Comparison of ENCODE assay signal across 8 cellular contexts in the genomic region with DNA sequence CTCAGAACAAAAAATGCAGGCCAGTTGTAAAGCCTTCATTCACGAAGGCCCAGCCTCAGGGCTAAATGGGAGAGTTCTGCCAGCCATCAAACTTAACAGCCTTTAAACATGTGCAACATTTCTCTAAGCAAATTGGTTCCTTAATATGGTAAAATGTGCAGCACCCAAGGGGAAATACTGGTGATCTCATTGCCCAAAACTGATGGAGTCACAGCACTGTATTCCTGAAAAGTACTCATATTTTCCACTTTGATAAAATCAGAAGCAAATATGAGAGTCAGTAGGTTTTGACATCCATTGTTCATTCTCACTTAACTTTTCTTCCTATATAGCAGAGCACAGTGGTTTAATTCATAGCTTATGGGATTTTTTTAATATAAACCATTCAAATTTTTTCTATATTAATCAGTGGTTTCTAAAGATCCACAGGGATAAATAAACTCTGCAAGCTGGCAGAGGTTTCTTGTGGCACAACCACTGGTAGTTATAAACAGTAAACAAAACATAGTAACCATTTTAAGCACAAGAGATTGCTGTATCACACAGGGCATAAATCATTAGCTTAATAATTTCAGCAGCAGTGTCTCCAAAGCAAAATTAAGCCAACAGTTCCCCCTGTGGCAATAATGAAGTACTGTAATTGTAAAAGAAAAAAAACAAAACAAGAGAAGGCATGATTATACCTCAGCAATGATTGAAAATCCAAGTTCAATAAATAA.
DNase-seq lines count a peak whose midpoint lies in the region; ATAC-seq and TF ChIP-seq lines count a peak whose summit lies in the region.

No MANE protein-coding gene starts in this region.

- peaks cover 3% of the 10 kb centered on the region for H3K27me3 Mint-ChIP-seq in activated CD8-positive, alpha-beta T cell treated with anti-CD3 and anti-CD28 coated beads for 36 hours
- no peaks in the 10 kb centered on the region for H3K27me3 Mint-ChIP-seq in activated CD8-positive, alpha-beta T cell treated with anti-CD3 and anti-CD28 coated beads, Interleukin-2, amount 10 ng/mL, durations not matched to agents 7 days and 5 days (ENCODE audit: low read depth)

- intact Hi-C loops in activated CD8-positive, alpha-beta T cell treated with anti-CD3 and anti-CD28 coated beads for 36 hours (cut with micrococcal nuclease) = no loop called here

- H3K36me3 Mint-ChIP-seq in activated CD8-positive, alpha-beta T cell treated with anti-CD3 and anti-CD28 coated beads for 36 hours (ENCODE audit: low read depth) = no peaks in the 10 kb centered on the region
- H3K36me3 Mint-ChIP-seq in activated CD8-positive, alpha-beta T cell treated with anti-CD3 and anti-CD28 coated beads, Interleukin-2, amount 10 ng/mL, durations not matched to agents 7 days and 5 days (ENCODE audit: low read depth) = no peaks in the 10 kb centered on the region

- peak; percentile 20 for TF ChIP-seq CTCF in activated CD8-positive, alpha-beta T cell treated with anti-CD3 and anti-CD28 coated beads for 36 hours (IDR thresholded peaks at IDR 0.05)
- TF ChIP-seq CTCF in fibroblast of pulmonary artery (IDR thresholded peaks at IDR 0.05; ENCODE audit: low read length, missing control alignments) = peak; percentile 62

- POLR2A ChIA-PET in activated CD8-positive, alpha-beta T cell treated with anti-CD3 and anti-CD28 coated beads for 36 hours (lab: Charles Lee) = no interaction called here
- POLR2A ChIA-PET in activated CD8-positive, alpha-beta T cell treated with anti-CD3 and anti-CD28 coated beads, Interleukin-2, amount 10 ng/mL, durations not matched to agents 7 days and 5 days (lab: Charles Lee) = no interaction called here

- ATAC-seq in activated CD8-positive, alpha-beta T cell treated with anti-CD3 and anti-CD28 coated beads for 36 hours = no peak
- ATAC-seq in activated CD8-positive, alpha-beta T cell treated with anti-CD3 and anti-CD28 coated beads, Interleukin-2, amount 10 ng/mL, durations not matched to agents 7 days and 5 days = no peak

- DNase-seq in activated CD8-positive, alpha-beta T cell treated with anti-CD3 and anti-CD28 coated beads for 36 hours = no peak
- DNase-seq in activated CD8-positive, alpha-beta T cell treated with anti-CD3 and anti-CD28 coated beads, Interleukin-2, amount 10 ng/mL, durations not matched to agents 7 days and 5 days = no peak
- DNase-seq in NCI-H69 (lab: John Stamatoyannopoulos, UW) (peak; percentile 47), fibroblast of pulmonary artery (ENCODE audit: low read depth) (peak; percentile 82), renal cortical epithelial cell (ENCODE audit: low read depth) (peak; percentile 88), NCI-H2196 treated with DMSO at 0.1 percent for 48 hours (lab: John Stamatoyannopoulos, UW; ENCODE audit: unreplicated experiment) (no peak), SHP77 (lab: John Stamatoyannopoulos, UW) (no peak)
- no peak for DNase-seq in activated CD8-positive, alpha-beta memory T cell treated with anti-CD3 and anti-CD28 coated beads, Interleukin-2, amount 50 U/mL, for 4 hours

- CTCF ChIA-PET in activated CD8-positive, alpha-beta T cell treated with anti-CD3 and anti-CD28 coated beads for 36 hours (lab: Charles Lee) = interaction anchor here (0.9 to 1.2 kb wide), 2 partner anchors 13 to 34 kb away, joined by 3 read pairs; no protein-coding TSS in a partner anchor
- CTCF ChIA-PET in activated CD8-positive, alpha-beta T cell treated with anti-CD3 and anti-CD28 coated beads, Interleukin-2, amount 10 ng/mL, durations not matched to agents 7 days and 5 days (lab: Charles Lee) = no interaction called here

- H3K4me1 Mint-ChIP-seq in activated CD8-positive, alpha-beta T cell treated with anti-CD3 and anti-CD28 coated beads for 36 hours (ENCODE audit: low read depth) = peaks cover 4% of the 10 kb centered on the region
- H3K4me1 Mint-ChIP-seq in activated CD8-positive, alpha-beta T cell treated with anti-CD3 and anti-CD28 coated beads, Interleukin-2, amount 10 ng/mL, durations not matched to agents 7 days and 5 days (ENCODE audit: low read depth) = no peaks in the 10 kb centered on the region

- H3K9me3 Mint-ChIP-seq in activated CD8-positive, alpha-beta T cell treated with anti-CD3 and anti-CD28 coated beads for 36 hours = peaks cover 2% of the 10 kb centered on the region
- H3K9me3 Mint-ChIP-seq in activated CD8-positive, alpha-beta T cell treated with anti-CD3 and anti-CD28 coated beads, Interleukin-2, amount 10 ng/mL, durations not matched to agents 7 days and 5 days (ENCODE audit: insufficient read depth) = no peaks in the 10 kb centered on the region

- no peak overlapping the region for H3K4me3 Mint-ChIP-seq in activated CD8-positive, alpha-beta T cell treated with anti-CD3 and anti-CD28 coated beads for 36 hours
- H3K4me3 Mint-ChIP-seq in activated CD8-positive, alpha-beta T cell treated with anti-CD3 and anti-CD28 coated beads, Interleukin-2, amount 10 ng/mL, durations not matched to agents 7 days and 5 days = no peak overlapping the region

- no peak overlapping the region for H3K27ac Mint-ChIP-seq in activated CD8-positive, alpha-beta T cell treated with anti-CD3 and anti-CD28 coated beads for 36 hours
- no peak overlapping the region for H3K27ac Mint-ChIP-seq in activated CD8-positive, alpha-beta T cell treated with anti-CD3 and anti-CD28 coated beads, Interleukin-2, amount 10 ng/mL, durations not matched to agents 7 days and 5 days

- no peak overlapping the region for H3K4me3 ChIP-seq in fibroblast of pulmonary artery (replicated peaks; ENCODE audit: low read depth, low read length)

Comparison
In these comparisons a context has a peak if more than half of its experiments do, and no peak if none do; other contexts are left out.
1. DNase-seq: peak in NCI-H69 (single experiment), fibroblast of pulmonary artery (single experiment) and renal cortical epithelial cell (single experiment); none in activated CD8-positive, alpha-beta T cell treated with anti-CD3 and anti-CD28 coated beads for 36 hours (single experiment), activated CD8-positive, alpha-beta T cell treated with anti-CD3 and anti-CD28 coated beads, Interleukin-2, amount 10 ng/mL, durations not matched to agents 7 days and 5 days (single experiment), NCI-H2196 treated with DMSO at 0.1 percent for 48 hours (single experiment), SHP77 (0 of 2) and activated CD8-positive, alpha-beta memory T cell treated with anti-CD3 and anti-CD28 coated beads, Interleukin-2, amount 50 U/mL, for 4 hours (single experiment).